ENCODE assay signal across 9 cellular contexts in genomic region chr16:53056528-53056881, GRCh38. TPM values are rescaled to one million over a fixed set of nuclear protein-coding genes. Genes with fewer than 3 reads are reported as not detected.
DNase-seq lines count a peak whose midpoint lies in the region; ATAC-seq and TF ChIP-seq lines count a peak whose summit lies in the region.
"Had no signal": no experiment of that assay in that cellular context is flagged by ENCODE, and none has a peak within 500 bp of the region (broad histone marks: within the 10 kb centered on the region; RNA-seq: fewer than 3 reads in every experiment).

No MANE protein-coding gene starts in this region.

- BruUV-seq in Calu3 (replicated peaks; lab: Mats Ljungman, UMichigan) = no TSS peak

- ATAC-seq in effector memory CD8-positive, alpha-beta T cell (replicated peaks) = no peak
- ATAC-seq in HG03442 (IDR thresholded peaks at IDR 0.05; ENCODE audit: unreplicated experiment) (no peak), GM18511 (IDR thresholded peaks at IDR 0.05; ENCODE audit: unreplicated experiment) (no peak)
- ATAC-seq in activated CD4-positive, CD25-positive, alpha-beta regulatory T cell treated with anti-CD3 and anti-CD28 coated beads, Interleukin-2, amount 50 U/mL, for 24 hours = no peak

- peak overlapping the region; percentile 87 for H3K4me2 ChIP-seq in OCI-LY3 (ENCODE audit: low read length)

- intact Hi-C loops in Calu3 (cut with micrococcal nuclease; ENCODE audit: unreplicated experiment) = no loop called here

- H3K36me3 Mint-ChIP-seq in Calu3 (ENCODE audit: insufficient read depth, unreplicated experiment) = peaks cover 32% of the 10 kb centered on the region
- H3K36me3 Mint-ChIP-seq in effector memory CD8-positive, alpha-beta T cell (ENCODE audit: insufficient read depth) = no peaks in the 10 kb centered on the region
- no peaks in the 10 kb centered on the region for H3K36me3 Mint-ChIP-seq in nephron progenitor cell (ENCODE audit: low read depth)

- no peaks in the 10 kb centered on the region for H3K27me3 Mint-ChIP-seq in Calu3 (ENCODE audit: unreplicated experiment)
- no peaks in the 10 kb centered on the region for H3K27me3 Mint-ChIP-seq in effector memory CD8-positive, alpha-beta T cell
- peaks cover 5% of the 10 kb centered on the region for H3K27me3 Mint-ChIP-seq in nephron progenitor cell (ENCODE audit: low read depth, poor library complexity)

- H3K9me3 ChIP-seq in OCI-LY3 (ENCODE audit: insufficient read depth, low read length) = no peaks in the 10 kb centered on the region

- H3K79me2 ChIP-seq in OCI-LY3 (ENCODE audit: low read length) = peaks cover 57% of the 10 kb centered on the region

- H3K36me3 ChIP-seq in OCI-LY3 (replicated peaks; ENCODE audit: low read depth, low read length) = peaks cover 9% of the 10 kb centered on the region

- H3K9me3 Mint-ChIP-seq in Calu3 (ENCODE audit: low read depth, unreplicated experiment) (no peaks in the 10 kb centered on the region), nephron progenitor cell (no peaks in the 10 kb centered on the region)
- H3K9me3 Mint-ChIP-seq in effector memory CD8-positive, alpha-beta T cell = no peaks in the 10 kb centered on the region

- DNase-seq in Calu3 (no peak), nephron progenitor cell (no peak)
- no peak for DNase-seq in effector memory CD8-positive, alpha-beta T cell
- DNase-seq in activated naive CD4-positive, alpha-beta T cell (lab: John Stamatoyannopoulos, UW) = no peak
- DNase-seq: hippocampal formation had no signal

- TF ChIP-seq CTCF in Calu3 (IDR thresholded peaks at IDR 0.05; ENCODE audit: unreplicated experiment) (no peak), OCI-LY3 (IDR thresholded peaks at IDR 0.05; ENCODE audit: low read depth, low read length) (no peak), nephron progenitor cell (IDR thresholded peaks at IDR 0.05) (no peak)

- CTCF ChIA-PET in Calu3 (lab: Charles Lee) = interaction anchor here (2.9 kb wide), 1 partner anchor 73 kb away, joined by 16 read pairs; no protein-coding TSS in a partner anchor

- peak overlapping the region; percentile 85 for H3K4me3 ChIP-seq in OCI-LY3 (ENCODE audit: low read length)

- no peak overlapping the region for H2AFZ ChIP-seq in OCI-LY3 (ENCODE audit: low read depth, low read length)

- peaks cover 68% of the 10 kb centered on the region for H3K4me1 ChIP-seq in OCI-LY3 (ENCODE audit: low read length)

- H3K27ac ChIP-seq in OCI-LY3 (ENCODE audit: low read length) = peak overlapping the region; percentile 81

- H3K9ac ChIP-seq in OCI-LY3 (ENCODE audit: low read length) = peak overlapping the region; percentile 92

- H3K27ac Mint-ChIP-seq in Calu3 (ENCODE audit: unreplicated experiment) (peak overlapping the region; percentile 93), nephron progenitor cell (no peak overlapping the region)
- peak overlapping the region in 1 of 2 donors; percentile 93 for H3K27ac Mint-ChIP-seq in effector memory CD8-positive, alpha-beta T cell

- H3K4me1 Mint-ChIP-seq in Calu3 (ENCODE audit: low read depth, unreplicated experiment) = peaks cover 33% of the 10 kb centered on the region
- H3K4me1 Mint-ChIP-seq in effector memory CD8-positive, alpha-beta T cell (ENCODE audit: low read depth in 2 of 2) = peaks cover 37 to 39% of the 10 kb centered on the region in 2 donors
- peaks cover 39% of the 10 kb centered on the region for H3K4me1 Mint-ChIP-seq in nephron progenitor cell

- no peaks in the 10 kb centered on the region for H4K20me1 ChIP-seq in OCI-LY3 (ENCODE audit: insufficient read depth, low read length)

- H3K4me3 Mint-ChIP-seq in Calu3 (ENCODE audit: low read depth, unreplicated experiment) (peak overlapping the region; percentile 89), nephron progenitor cell (peak overlapping the region; percentile 18)
- peak overlapping the region; percentile 81 to 87 for H3K4me3 Mint-ChIP-seq in effector memory CD8-positive, alpha-beta T cell

- H3K27me3 ChIP-seq in OCI-LY3 (ENCODE audit: low read depth, low read length) = no peaks in the 10 kb centered on the region

RNA-seq across cellular contexts. Expression of gene CHD9, which starts 1.7 kb away (rescaled TPM):
- 61.8 and 69.5 TPM in 2 replicates for total RNA-seq in Calu3 (2022)

RNA-seq across cellular contexts. Expression of gene CHD9NB, which starts 3.8 kb away (rescaled TPM):
- total RNA-seq in Calu3 (2022) = 5.9 and 6.4 TPM in 2 replicates

Comparison
In these comparisons a context has a peak if more than half of its experiments do, and no peak if none do; other contexts are left out.
1. H3K4me3 Mint-ChIP-seq: peak in every context shown above with its lines; median percentile 89 in Calu3; 84 in effector memory CD8-positive, alpha-beta T cell; 18 in nephron progenitor cell.